ENCODE assay signal across 16 cellular contexts in the genomic region with DNA sequence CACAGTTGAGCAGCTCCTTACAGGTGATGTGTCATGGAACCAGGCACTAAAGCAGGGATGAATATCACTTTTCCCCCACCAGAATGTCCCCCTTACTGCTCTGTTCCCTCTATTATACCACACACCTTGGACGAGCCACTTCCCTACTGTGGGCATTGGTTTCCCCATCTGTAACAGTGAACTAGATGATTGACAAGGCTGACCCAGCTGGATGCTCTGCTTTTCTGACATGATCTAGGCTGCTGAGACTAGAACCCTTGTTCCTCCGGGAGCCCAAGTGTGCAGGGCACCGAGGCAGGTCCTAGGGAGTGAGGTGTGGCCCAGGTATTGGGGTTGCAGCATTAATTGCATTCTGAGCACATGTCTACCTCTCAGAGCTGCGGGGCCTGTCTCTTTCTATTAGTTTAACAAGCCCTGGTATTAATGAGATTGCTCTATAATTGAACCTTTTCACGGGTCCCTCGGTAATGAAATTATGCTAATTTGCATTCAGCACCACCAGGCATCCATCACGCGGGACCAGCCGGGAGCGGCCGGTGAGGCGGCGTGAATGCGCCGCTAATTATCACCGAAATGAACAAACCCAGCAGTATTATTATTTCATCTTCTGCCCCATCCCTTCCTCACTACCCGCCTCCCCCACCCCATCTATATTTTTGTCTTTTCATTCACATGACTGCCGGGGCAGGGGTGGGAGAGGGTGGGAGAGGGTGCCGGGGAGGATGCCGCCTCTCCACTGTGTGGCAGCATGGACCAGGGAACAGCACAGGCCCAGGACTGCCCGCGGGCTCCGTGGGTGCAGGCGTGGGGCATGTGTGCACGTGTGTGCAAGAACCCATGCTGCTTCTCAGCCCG.
DNase-seq lines count a peak whose midpoint lies in the region; ATAC-seq and TF ChIP-seq lines count a peak whose summit lies in the region.
"Had no signal": no experiment of that assay in that cellular context is flagged by ENCODE, and none has a peak within 500 bp of the region (broad histone marks: within the 10 kb centered on the region; RNA-seq: fewer than 3 reads in every experiment).

No MANE protein-coding gene starts in this region.

- CTCF ChIA-PET in HCT116 (lab: Charles Lee), result interaction anchor here (1.6 to 1.8 kb wide), 2 partner anchors 21 to 57 kb away, joined by 3 to 9 read pairs; no protein-coding TSS in a partner anchor

- DNase-seq in HCT116 (ENCODE audit: low read depth, low spot score) (no peak), inferior parietal cortex (ENCODE audit: extremely low spot score) (peak; percentile 46), putamen (ENCODE audit: low spot score) (peak; percentile 74), SKM-1 (lab: John Stamatoyannopoulos, UW; ENCODE audit: unreplicated experiment) (no peak), SHP77 (lab: John Stamatoyannopoulos, UW) (no peak), GM20000 (ENCODE audit: low spot score) (no peak)
- DNase-seq: activated effector memory CD4-positive, alpha-beta T cell treated with anti-CD3 and anti-CD28 coated beads, Interleukin-2, amount 50 U/mL, for 16 hours; aorta; cortex of kidney; immature natural killer cell; NCI-H2081 treated with DMSO at 0.1 percent for 48 hours; NCI-H526 treated with DMSO at 0.1 percent for 48 hours had no signal

- H3K79me2 ChIP-seq in HCT116 (ENCODE audit: insufficient read depth, low read length), result no peaks in the 10 kb centered on the region

- H3K9me3 ChIP-seq in HCT116 (ENCODE audit: control insufficient read depth in 1 of 2, insufficient read depth in 1 of 2, low read depth in 1 of 2, low read length in 2 of 2), result no peaks in the 10 kb centered on the region
- H3K9me3 ChIP-seq: BLaER1 treated with 17β-estradiol and CSF1 and Interleukin-3, amounts not matched to agents 10 nM and 100 nM; tibial nerve had no signal

- RAD21 ChIA-PET in HCT116 (lab: Charles Lee; ENCODE audit: low non-redundant PET in 1 of 2, low total read pairs in 2 of 2, uncharacterized antibody in 2 of 2, unreplicated experiment in 2 of 2), result no interaction called here

- POLR2A ChIA-PET in HCT116 (lab: Charles Lee), result no interaction called here

- H3K4me1 ChIP-seq in HCT116 (ENCODE audit: control insufficient read depth in 1 of 2, insufficient read depth in 2 of 2, low read length in 2 of 2), result peaks cover 14 to 18% of the 10 kb centered on the region in 2 experiments

- no TSS peak for BruUV-seq in HCT116 (replicated peaks; lab: Mats Ljungman, UMichigan)

- no peaks in the 10 kb centered on the region for H3K36me3 ChIP-seq in HCT116 (ENCODE audit: control insufficient read depth in 1 of 2, insufficient read depth in 2 of 2, low read length in 2 of 2)
- H3K36me3 ChIP-seq: BLaER1 treated with 17β-estradiol and CSF1 and Interleukin-3, amounts not matched to agents 10 nM and 100 nM; tibial nerve had no signal

- TF ChIP-seq CTCF in HCT116 (IDR thresholded peaks at IDR 0.05 in 2 of 3, conservative IDR thresholded peaks at IDR 0.05 in 1 of 3; ENCODE audit: borderline replicate concordance in 1 of 3, insufficient read depth in 1 of 3, low read depth in 2 of 3, low read length in 2 of 3) (no peak), GM20000 (IDR thresholded peaks at IDR 0.05; ENCODE audit: extremely low read depth, missing control alignments) (no peak)

- intact Hi-C loops in HCT116 (cut with micrococcal nuclease), result no loop called here

- no peak overlapping the region for H2AFZ ChIP-seq in HCT116 (ENCODE audit: low read depth, low read length, poor library complexity, severe bottlenecking)

- no peaks in the 10 kb centered on the region for H4K20me1 ChIP-seq in HCT116 (ENCODE audit: insufficient read depth)
- H4K20me1 ChIP-seq: BLaER1 treated with 17β-estradiol and CSF1 and Interleukin-3, amounts not matched to agents 10 nM and 100 nM had no signal

- H3K27ac ChIP-seq in HCT116 (ENCODE audit: low read depth, low read length) (no peak overlapping the region), angular gyrus (ENCODE audit: low read depth, low read length) (peak overlapping the region; percentile 82)
- H3K27ac ChIP-seq: BLaER1 treated with 17β-estradiol and CSF1 and Interleukin-3, amounts not matched to agents 10 nM and 100 nM; skin epidermis had no signal

- H3K9ac ChIP-seq in HCT116 (ENCODE audit: low read length), result no peak overlapping the region
- H3K9ac ChIP-seq: BLaER1 treated with 17β-estradiol and CSF1 and Interleukin-3, amounts not matched to agents 10 nM and 100 nM had no signal

- ATAC-seq in HCT116, result no peak

- no peak for TF ChIP-seq POLR2A in HCT116 (IDR thresholded peaks at IDR 0.05; ENCODE audit: borderline replicate concordance, extremely low read depth, insufficient read depth, insufficient read length)

- no peaks in the 10 kb centered on the region for H3K9me2 ChIP-seq in HCT116 (ENCODE audit: insufficient read depth)

- no peak for TF ChIP-seq RAD21 in HCT116 (IDR thresholded peaks at IDR 0.05; ENCODE audit: low read depth)

- H3K4me2 ChIP-seq in HCT116 (ENCODE audit: low read length), result peak overlapping the region; percentile 51

- no peaks in the 10 kb centered on the region for H3K27me3 ChIP-seq in HCT116 (ENCODE audit: insufficient read depth, low read length)
- H3K27me3 ChIP-seq: BLaER1 treated with 17β-estradiol and CSF1 and Interleukin-3, amounts not matched to agents 10 nM and 100 nM; tibial nerve had no signal

- no peak overlapping the region for H3K4me3 ChIP-seq in HCT116 (replicated peaks in 1 of 2; ENCODE audit: low read depth in 1 of 2, low read length in 2 of 2)
- H3K4me3 ChIP-seq: BLaER1 treated with 17β-estradiol and CSF1 and Interleukin-3, amounts not matched to agents 10 nM and 100 nM; skin epidermis; tibial nerve had no signal

TF ChIP-seq in HCT116, 20 proteins besides CTCF, POLR2A, EP300 and RAD21:
- TF ChIP-seq SP1 (IDR thresholded peaks at IDR 0.05; ENCODE audit: low read depth) (no peak), CBX3 (IDR thresholded peaks at IDR 0.05; ENCODE audit: low read depth) (no peak), EZH2 (IDR thresholded peaks at IDR 0.05) (no peak), CEBPB (IDR thresholded peaks at IDR 0.05; ENCODE audit: low read depth) (no peak), MAX (IDR thresholded peaks at IDR 0.05) (no peak), YY1 (IDR thresholded peaks at IDR 0.05; ENCODE audit: extremely low read depth, insufficient replicate concordance, low read depth, low read length) (no peak), SRF (IDR thresholded peaks at IDR 0.05; ENCODE audit: low read depth) (no peak), EZH2phosphoT487 (IDR thresholded peaks at IDR 0.05; ENCODE audit: borderline replicate concordance) (no peak), SIN3A (IDR thresholded peaks at IDR 0.05; ENCODE audit: low read depth) (no peak), FOSL1 (IDR thresholded peaks at IDR 0.05; ENCODE audit: low read depth) (no peak), ZNF274 (IDR thresholded peaks at IDR 0.05; ENCODE audit: low read depth, low read length) (no peak), EGR1 (IDR thresholded peaks at IDR 0.05; ENCODE audit: low read depth) (no peak), ELF1 (IDR thresholded peaks at IDR 0.05; ENCODE audit: borderline replicate concordance, low read depth) (no peak), ZFX (IDR thresholded peaks at IDR 0.05) (no peak), TCF7L2 (IDR thresholded peaks at IDR 0.05; ENCODE audit: borderline replicate concordance, extremely low read depth, insufficient read depth, insufficient read length) (no peak), ATF3 (IDR thresholded peaks at IDR 0.05) (no peak), JUND (IDR thresholded peaks at IDR 0.05) (no peak), POLR2AphosphoS5 (IDR thresholded peaks at IDR 0.05; ENCODE audit: low read depth, low read length) (no peak)
- TF ChIP-seq, protein P1, sequence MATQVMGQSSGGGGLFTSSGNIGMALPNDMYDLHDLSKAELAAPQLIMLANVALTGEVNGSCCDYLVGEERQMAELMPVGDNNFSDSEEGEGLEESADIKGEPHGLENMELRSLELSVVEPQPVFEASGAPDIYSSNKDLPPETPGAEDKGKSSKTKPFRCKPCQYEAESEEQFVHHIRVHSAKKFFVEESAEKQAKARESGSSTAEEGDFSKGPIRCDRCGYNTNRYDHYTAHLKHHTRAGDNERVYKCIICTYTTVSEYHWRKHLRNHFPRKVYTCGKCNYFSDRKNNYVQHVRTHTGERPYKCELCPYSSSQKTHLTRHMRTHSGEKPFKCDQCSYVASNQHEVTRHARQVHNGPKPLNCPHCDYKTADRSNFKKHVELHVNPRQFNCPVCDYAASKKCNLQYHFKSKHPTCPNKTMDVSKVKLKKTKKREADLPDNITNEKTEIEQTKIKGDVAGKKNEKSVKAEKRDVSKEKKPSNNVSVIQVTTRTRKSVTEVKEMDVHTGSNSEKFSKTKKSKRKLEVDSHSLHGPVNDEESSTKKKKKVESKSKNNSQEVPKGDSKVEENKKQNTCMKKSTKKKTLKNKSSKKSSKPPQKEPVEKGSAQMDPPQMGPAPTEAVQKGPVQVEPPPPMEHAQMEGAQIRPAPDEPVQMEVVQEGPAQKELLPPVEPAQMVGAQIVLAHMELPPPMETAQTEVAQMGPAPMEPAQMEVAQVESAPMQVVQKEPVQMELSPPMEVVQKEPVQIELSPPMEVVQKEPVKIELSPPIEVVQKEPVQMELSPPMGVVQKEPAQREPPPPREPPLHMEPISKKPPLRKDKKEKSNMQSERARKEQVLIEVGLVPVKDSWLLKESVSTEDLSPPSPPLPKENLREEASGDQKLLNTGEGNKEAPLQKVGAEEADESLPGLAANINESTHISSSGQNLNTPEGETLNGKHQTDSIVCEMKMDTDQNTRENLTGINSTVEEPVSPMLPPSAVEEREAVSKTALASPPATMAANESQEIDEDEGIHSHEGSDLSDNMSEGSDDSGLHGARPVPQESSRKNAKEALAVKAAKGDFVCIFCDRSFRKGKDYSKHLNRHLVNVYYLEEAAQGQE (IDR thresholded peaks at IDR 0.05; ENCODE audit: low read depth), result no peak

Comparison
In these comparisons a context has a peak if more than half of its experiments do, and no peak if none do; other contexts are left out.
1. DNase-seq: peak in inferior parietal cortex (single experiment) and putamen (single experiment); none in HCT116 (single experiment), SKM-1 (single experiment), SHP77 (0 of 2) and GM20000 (single experiment).